ENCODE assay signal across 21 cellular contexts in the genomic region with DNA sequence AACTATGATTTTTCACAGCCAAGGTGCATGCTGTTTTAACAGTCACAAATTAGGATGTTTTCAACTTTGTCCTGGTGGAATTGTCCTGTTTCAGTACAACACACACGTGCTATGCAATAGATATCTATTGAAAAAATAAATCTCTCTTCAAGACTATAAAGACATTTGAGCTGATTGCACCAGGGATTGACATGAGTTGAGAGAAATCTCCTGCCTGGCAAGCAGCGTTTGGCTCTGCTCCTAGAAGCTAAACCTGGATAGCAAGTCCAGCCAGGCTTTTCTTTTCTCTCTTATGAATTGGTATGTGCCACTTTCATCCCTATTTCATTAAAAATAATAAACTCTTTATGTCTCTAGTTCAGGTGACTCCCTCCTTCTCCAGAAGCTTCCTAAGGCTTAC. TPM values are rescaled to one million over a fixed set of nuclear protein-coding genes. Genes with fewer than 3 reads are reported as not detected.
"Had no signal": no experiment of that assay in that cellular context is flagged by ENCODE, and none has a peak within 500 bp of the region (broad histone marks: within the 10 kb centered on the region; RNA-seq: fewer than 3 reads in every experiment).

No MANE protein-coding gene starts in this region.

- H3K9me3 ChIP-seq: SJSA1 had no signal

- H3K27ac ChIP-seq: HL-60, KMS-11, RWPE1, SJSA1, SK-N-MC had no signal

- DNase-seq: Kasumi-1, MM.1S, NCI-H1092 treated with DMSO at 0.1 percent for 48 hours, NCI-H1436, NCI-H187, NCI-H2029, NCI-H2081 treated with DMSO at 0.1 percent for 48 hours, NCI-H2171, NCI-H345, NCI-H446 treated with DMSO at 0.1 percent for 48 hours, NCI-H510A treated with DMSO at 0.1 percent for 48 hours, NCI-H526, NCI-H82, SIG-M5 had no signal

- H3K4me3 ChIP-seq: K562, SJSA1, SK-N-MC had no signal

- H3K36me3 ChIP-seq: SJSA1 had no signal

- H3K4me1 ChIP-seq: SJSA1 had no signal

- H3K27me3 ChIP-seq: SJSA1 had no signal

- ATAC-seq: K562 had no signal

RNA-seq across cellular contexts. Expression of a gene that starts 16.6 kb away (rescaled TPM):
- total RNA-seq: SJSA1 had no signal
- polyA plus RNA-seq: IgD-negative memory B cell, K562 had no signal
